ENCODE assay signal across 5 cellular contexts in the genomic region with DNA sequence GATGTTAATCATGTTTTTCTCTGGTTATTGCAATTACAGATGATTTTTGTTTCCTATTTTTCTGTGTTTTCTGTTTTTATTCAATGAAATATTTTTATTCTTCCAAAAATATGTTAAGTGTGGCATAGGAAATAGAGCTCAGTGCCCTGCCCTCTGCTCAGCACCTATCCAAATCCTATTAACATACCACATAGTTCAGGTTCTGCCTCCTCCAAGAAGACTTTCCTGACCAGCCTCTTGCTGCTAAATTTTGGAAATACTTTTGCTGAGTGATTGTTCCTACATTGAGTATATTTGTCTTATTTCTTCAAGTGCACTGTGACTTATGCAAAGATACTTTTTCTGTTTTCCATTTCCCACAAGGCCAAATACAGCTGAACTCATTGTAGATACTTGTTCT.
"Had no signal": no experiment of that assay in that cellular context is flagged by ENCODE, and none has a peak within 500 bp of the region (broad histone marks: within the 10 kb centered on the region; RNA-seq: fewer than 3 reads in every experiment).

No MANE protein-coding gene starts in this region.

- ATAC-seq: GM23338, HepG2 had no signal

- H3K27ac ChIP-seq: HL-60 had no signal

- DNase-seq: H9, HCEC 1CT had no signal

- H3K4me3 ChIP-seq: GM23338 had no signal
